In genomic region chr19:51242881-51243280, GRCh38 we compare ENCODE assay signal across 16 cellular contexts.
"Had no signal": no experiment of that assay in that cellular context is flagged by ENCODE, and none has a peak within 500 bp of the region (broad histone marks: within the 10 kb centered on the region; RNA-seq: fewer than 3 reads in every experiment).

No MANE protein-coding gene starts in this region.

- H3K4me3 ChIP-seq: body of pancreas, spleen, thyroid gland had no signal

- H3K27ac ChIP-seq: body of pancreas, epithelial cell of prostate, spleen, thyroid gland had no signal

- H3K36me3 ChIP-seq: thyroid gland had no signal

- H3K4me1 ChIP-seq: body of pancreas, thyroid gland had no signal

- H3K9me3 Mint-ChIP-seq: activated naive CD8-positive, alpha-beta T cell treated with anti-CD3 and anti-CD28 coated beads, Interleukin-2, amount 10 ng/mL, durations not matched to agents 7 days and 5 days; activated T-cell treated with anti-CD3 and anti-CD28 coated beads, Interleukin-2, amount 50 U/mL, for 24 hours; activated T-helper 2 cell treated with anti-CD3 and anti-CD28 coated beads, Interferon-gamma antibody, Interleukin-2, Interleukin-4, amounts not matched to agents 10 μg/mL and 5 μg/mL and 100 μg/mL, durations not matched to agents 14 hours and 24 hours and 36 hours; effector memory CD8-positive, alpha-beta T cell had no signal

- H3K4me3 Mint-ChIP-seq: activated naive CD8-positive, alpha-beta T cell treated with anti-CD3 and anti-CD28 coated beads, Interleukin-2, amount 10 ng/mL, durations not matched to agents 7 days and 5 days; activated T-cell treated with anti-CD3 and anti-CD28 coated beads, Interleukin-2, amount 50 U/mL, for 24 hours; effector memory CD8-positive, alpha-beta T cell; nephron progenitor cell; stimulated activated naive B cell treated with anti-CD40 and anti-IgM and Interleukin-4, amounts not matched to agents 10 μg/mL and 1 μg/mL and 100 μg/mL, for 72 hours had no signal

- H3K27ac Mint-ChIP-seq: activated naive CD8-positive, alpha-beta T cell treated with anti-CD3 and anti-CD28 coated beads, Interleukin-2, amount 10 ng/mL, durations not matched to agents 7 days and 5 days; activated T-cell treated with anti-CD3 and anti-CD28 coated beads, Interleukin-2, amount 50 U/mL, for 24 hours; activated T-helper 2 cell treated with anti-CD3 and anti-CD28 coated beads, Interferon-gamma antibody, Interleukin-2, Interleukin-4, amounts not matched to agents 10 μg/mL and 5 μg/mL and 100 μg/mL, durations not matched to agents 14 hours and 24 hours and 36 hours; effector memory CD8-positive, alpha-beta T cell; nephron progenitor cell; stimulated activated naive B cell treated with anti-CD40 and anti-IgM and Interleukin-4, amounts not matched to agents 10 μg/mL and 1 μg/mL and 100 μg/mL, for 72 hours had no signal

- H3K9me3 ChIP-seq: body of pancreas, spleen, thyroid gland had no signal

- ATAC-seq: body of pancreas; effector memory CD8-positive, alpha-beta T cell; left ventricle myocardium superior; stimulated activated naive B cell treated with anti-CD40 and anti-IgM and Interleukin-4, amounts not matched to agents 10 μg/mL and 1 μg/mL and 100 μg/mL, for 72 hours had no signal

- H3K27me3 ChIP-seq: body of pancreas, thyroid gland had no signal

- H3K4me1 Mint-ChIP-seq: nephron progenitor cell; stimulated activated naive B cell treated with anti-CD40 and anti-IgM and Interleukin-4, amounts not matched to agents 10 μg/mL and 1 μg/mL and 100 μg/mL, for 72 hours had no signal

- DNase-seq: activated CD4-positive, alpha-beta T cell treated with anti-CD3 and anti-CD28 coated beads, Interleukin-2, amount 50 U/mL, for 48 hours; activated naive CD4-positive, alpha-beta T cell treated with Interleukin-2 at 50 U/mL for 16 hours; activated naive CD8-positive, alpha-beta T cell treated with anti-CD3 and anti-CD28 coated beads, Interleukin-2, amount 10 ng/mL, durations not matched to agents 7 days and 5 days; activated T-cell treated with anti-CD3 and anti-CD28 coated beads, Interleukin-2, amount 50 U/mL, for 24 hours; body of pancreas; effector memory CD8-positive, alpha-beta T cell; foreskin fibroblast; left ventricle myocardium superior; nephron progenitor cell; occipital lobe; retina; spleen; stimulated activated naive B cell treated with anti-CD40 and anti-IgM and Interleukin-4, amounts not matched to agents 10 μg/mL and 1 μg/mL and 100 μg/mL, for 72 hours; thyroid gland had no signal
